ENCODE assay signal across 1 cellular context in genomic region chr17:75872434-75873351, GRCh38.
TF ChIP-seq lines count a peak whose summit lies in the region.

No MANE protein-coding gene starts in this region.

TF ChIP-seq in HepG2, 621 proteins besides CTCF, POLR2A, EP300 and RAD21 (continued from another document and continues in another):
- TF ChIP-seq ZNF136 (CRISPR knock-in tag; IDR thresholded peaks at IDR 0.05; ENCODE audit: low read depth) (0 out of 2 replicates have a peak, but pooled peaks have one; percentile 68), CREBL2 (CRISPR knock-in tag; IDR thresholded peaks at IDR 0.05; ENCODE audit: borderline replicate concordance) (0 out of 2 replicates have a peak, but pooled peaks have one; percentile 50), SNAPC5 (CRISPR knock-in tag; IDR thresholded peaks at IDR 0.05; ENCODE audit: borderline replicate concordance) (peak; percentile 81; the same call in 1 of the 2 replicates), ZEB1 (IDR thresholded peaks at IDR 0.05; ENCODE audit: insufficient replicate concordance, low read depth) (peak; percentile 88), ZBTB46 (CRISPR knock-in tag; IDR thresholded peaks at IDR 0.05; ENCODE audit: borderline replicate concordance) (0 out of 2 replicates have a peak, but pooled peaks have one; percentile 43), ZNF816 (CRISPR knock-in tag; IDR thresholded peaks at IDR 0.05; ENCODE audit: borderline replicate concordance) (0 out of 2 replicates have a peak, but pooled peaks have one; percentile 67), REST (IDR thresholded peaks at IDR 0.05; ENCODE audit: borderline replicate concordance in 1 of 2, low read depth in 1 of 2, low read length in 2 of 2) (peak in 1 of 2 experiments; percentile 55; a peak in 1 of 4 replicates), ZBTB33 (CRISPR knock-in tag; IDR thresholded peaks at IDR 0.05) (peak; percentile 66; the same call in 1 of the 2 replicates), ZNF564 (CRISPR knock-in tag; IDR thresholded peaks at IDR 0.05) (0 out of 2 replicates have a peak, but pooled peaks have one; percentile 74), ZNF639 (CRISPR knock-in tag; conservative IDR thresholded peaks at IDR 0.05) (peak; percentile 46; the same call in 1 of the 2 replicates), IRF2 (CRISPR knock-in tag; IDR thresholded peaks at IDR 0.05) (peak; percentile 91), ELF4 (CRISPR knock-in tag; IDR thresholded peaks at IDR 0.05; ENCODE audit: borderline replicate concordance) (no peak), LCORL (IDR thresholded peaks at IDR 0.05) (no peak), LCORL (CRISPR knock-in tag; IDR thresholded peaks at IDR 0.05) (peak; percentile 98), ZNF264 (CRISPR knock-in tag; IDR thresholded peaks at IDR 0.05) (peak; percentile 75; the same call in 1 of the 2 replicates), SRSF1 (optimal IDR thresholded peaks at IDR 0.05; ENCODE audit: low read depth, low read length) (peak; percentile 88), POLR2AphosphoS5 (IDR thresholded peaks at IDR 0.05; ENCODE audit: low read depth, low read length) (peak; percentile 67), ZNF441 (CRISPR knock-in tag; IDR thresholded peaks at IDR 0.05; ENCODE audit: borderline replicate concordance) (peak; percentile 74), NFIB (CRISPR knock-in tag; IDR thresholded peaks at IDR 0.05; ENCODE audit: borderline replicate concordance) (no peak), RNF219 (CRISPR knock-in tag; IDR thresholded peaks at IDR 0.05) (no peak), AFF4 (CRISPR knock-in tag; IDR thresholded peaks at IDR 0.05) (peak; percentile 84), TBP (CRISPR knock-in tag; IDR thresholded peaks at IDR 0.05) (0 out of 2 replicates have a peak, but pooled peaks have one; percentile 74), SMAD1 (CRISPR knock-in tag; IDR thresholded peaks at IDR 0.05; ENCODE audit: borderline replicate concordance, low read depth) (peak; percentile 80; the same call in 1 of the 2 replicates), MXD3 (CRISPR knock-in tag; IDR thresholded peaks at IDR 0.05) (peak; percentile 48; the same call in 1 of the 2 replicates), ASH2L (IDR thresholded peaks at IDR 0.05; ENCODE audit: insufficient read length, low read depth, low read length) (peak; percentile 60), ZBTB34 (CRISPR knock-in tag; IDR thresholded peaks at IDR 0.05) (peak; percentile 92), THAP8 (CRISPR knock-in tag; IDR thresholded peaks at IDR 0.05; ENCODE audit: borderline replicate concordance) (no peak), FOSL1 (CRISPR knock-in tag; IDR thresholded peaks at IDR 0.05; ENCODE audit: borderline replicate concordance) (no peak), ARID5B (CRISPR knock-in tag; IDR thresholded peaks at IDR 0.05) (peak; percentile 95), JUNB (CRISPR knock-in tag; IDR thresholded peaks at IDR 0.05; ENCODE audit: borderline replicate concordance) (no peak), MLLT10 (CRISPR knock-in tag; IDR thresholded peaks at IDR 0.05) (no peak), PHF8 (CRISPR knock-in tag; IDR thresholded peaks at IDR 0.05) (peak; percentile 63; the same call in 1 of the 2 replicates)
